1 cellular context compared by ENCODE assay signal in the genomic region with DNA sequence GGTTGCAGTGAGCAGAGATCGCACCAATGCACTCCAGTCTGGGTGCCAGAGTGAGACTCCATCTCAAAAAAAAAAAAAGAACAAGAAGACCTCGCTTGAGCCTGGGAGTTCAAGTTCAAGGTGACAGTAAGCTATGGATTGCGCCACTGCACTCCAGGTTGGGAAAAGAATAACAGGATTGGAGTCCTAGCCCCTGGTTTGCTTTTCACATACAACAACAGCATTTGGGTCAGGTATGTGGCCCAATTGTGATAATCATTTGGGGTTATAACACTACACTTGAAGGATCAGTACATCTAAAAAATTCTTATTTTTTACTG.
TF ChIP-seq lines count a peak whose summit lies in the region.

No MANE protein-coding gene starts in this region.

TF ChIP-seq in HepG2, 621 proteins besides CTCF, POLR2A, EP300 and RAD21 (continued from another document and continues in another):
- TF ChIP-seq, protein P1, sequence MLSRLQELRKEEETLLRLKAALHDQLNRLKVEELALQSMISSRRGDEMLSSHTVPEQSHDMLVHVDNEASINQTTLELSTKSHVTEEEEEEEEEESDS (CRISPR knock-in tag; IDR thresholded peaks at IDR 0.05; ENCODE audit: borderline replicate concordance), result no peak
- TF ChIP-seq ZNF207 (IDR thresholded peaks at IDR 0.05; ENCODE audit: borderline replicate concordance) (no peak), ZMYM4 (CRISPR knock-in tag; IDR thresholded peaks at IDR 0.05) (no peak), ZBTB20 (CRISPR knock-in tag; IDR thresholded peaks at IDR 0.05; ENCODE audit: borderline replicate concordance, low read depth) (peak; percentile 26; the same call in 1 of the 2 replicates), CHD4 (IDR thresholded peaks at IDR 0.05; ENCODE audit: borderline replicate concordance, low read length) (no peak), SMAD3 (CRISPR knock-in tag; IDR thresholded peaks at IDR 0.05) (0 out of 2 replicates have a peak, but pooled peaks have one; percentile 62), MAF1 (CRISPR knock-in tag; IDR thresholded peaks at IDR 0.05; ENCODE audit: borderline replicate concordance) (no peak), ZBTB1 (CRISPR knock-in tag; IDR thresholded peaks at IDR 0.05; ENCODE audit: borderline replicate concordance) (no peak), ZNF205 (CRISPR knock-in tag; IDR thresholded peaks at IDR 0.05) (peak; percentile 55; the same call in 1 of the 2 replicates), ZNF333 (CRISPR knock-in tag; IDR thresholded peaks at IDR 0.05; ENCODE audit: borderline replicate concordance) (no peak), ZNF569 (CRISPR knock-in tag; IDR thresholded peaks at IDR 0.05; ENCODE audit: borderline replicate concordance) (no peak), ZNF790 (CRISPR knock-in tag; IDR thresholded peaks at IDR 0.05; ENCODE audit: borderline replicate concordance) (no peak), ZNF562 (CRISPR knock-in tag; IDR thresholded peaks at IDR 0.05; ENCODE audit: borderline replicate concordance) (no peak), ZNF143 (CRISPR knock-in tag; IDR thresholded peaks at IDR 0.05) (no peak), NFATC3 (CRISPR knock-in tag; IDR thresholded peaks at IDR 0.05) (no peak), SP1 (IDR thresholded peaks at IDR 0.05) (no peak), SP1 (CRISPR knock-in tag; IDR thresholded peaks at IDR 0.05) (0 out of 2 replicates have a peak, but pooled peaks have one; percentile 45), KLF13 (CRISPR knock-in tag; IDR thresholded peaks at IDR 0.05) (no peak), ZNF709 (CRISPR knock-in tag; IDR thresholded peaks at IDR 0.05) (no peak), SOX5 (CRISPR knock-in tag; IDR thresholded peaks at IDR 0.05; ENCODE audit: borderline replicate concordance) (peak; percentile 65), SUZ12 (IDR thresholded peaks at IDR 0.05; ENCODE audit: low read depth, low read length) (no peak), DMAP1 (CRISPR knock-in tag; IDR thresholded peaks at IDR 0.05) (no peak), ETV5 (CRISPR knock-in tag; IDR thresholded peaks at IDR 0.05; ENCODE audit: borderline replicate concordance) (no peak), ZNF337 (CRISPR knock-in tag; IDR thresholded peaks at IDR 0.05; ENCODE audit: borderline replicate concordance, low read depth) (no peak), ZNF382 (CRISPR knock-in tag; IDR thresholded peaks at IDR 0.05; ENCODE audit: borderline replicate concordance) (no peak), NFYB (CRISPR knock-in tag; IDR thresholded peaks at IDR 0.05) (no peak), NFKB2 (CRISPR knock-in tag; IDR thresholded peaks at IDR 0.05; ENCODE audit: borderline replicate concordance) (no peak), ZNF547 (CRISPR knock-in tag; IDR thresholded peaks at IDR 0.05) (no peak), YEATS4 (CRISPR knock-in tag; IDR thresholded peaks at IDR 0.05; ENCODE audit: borderline replicate concordance) (no peak), KDM2A (CRISPR knock-in tag; IDR thresholded peaks at IDR 0.05; ENCODE audit: borderline replicate concordance, low read depth) (no peak), ZNF761 (CRISPR knock-in tag; conservative IDR thresholded peaks at IDR 0.05) (0 out of 2 replicates have a peak, but pooled peaks have one; percentile 2), SNRNP70 (IDR thresholded peaks at IDR 0.05; ENCODE audit: low read depth, low read length) (no peak), ZNF644 (CRISPR knock-in tag; IDR thresholded peaks at IDR 0.05; ENCODE audit: low read depth) (no peak), CEBPB (IDR thresholded peaks at IDR 0.05; ENCODE audit: borderline replicate concordance, low read depth, low read length) (peak; percentile 93), KLF9 (CRISPR knock-in tag; IDR thresholded peaks at IDR 0.05; ENCODE audit: low read depth) (peak; percentile 59; the same call in 1 of the 2 replicates), GABPA (IDR thresholded peaks at IDR 0.05; ENCODE audit: low read depth, low read length) (no peak), GABPA (CRISPR knock-in tag; IDR thresholded peaks at IDR 0.05; ENCODE audit: low read depth) (no peak), ZNF224 (CRISPR knock-in tag; IDR thresholded peaks at IDR 0.05) (no peak), ZFY (CRISPR knock-in tag; IDR thresholded peaks at IDR 0.05) (no peak), SNAPC2 (CRISPR knock-in tag; IDR thresholded peaks at IDR 0.05) (no peak), NCOA2 (CRISPR knock-in tag; IDR thresholded peaks at IDR 0.05) (0 out of 2 replicates have a peak, but pooled peaks have one; percentile 50), TBX3 (IDR thresholded peaks at IDR 0.05; ENCODE audit: borderline replicate concordance) (no peak), PLRG1 (conservative IDR thresholded peaks at IDR 0.05) (no peak), ZNF383 (CRISPR knock-in tag; IDR thresholded peaks at IDR 0.05; ENCODE audit: borderline replicate concordance) (no peak), ZNF720 (CRISPR knock-in tag; IDR thresholded peaks at IDR 0.05) (0 out of 2 replicates have a peak, but pooled peaks have one; percentile 59)
- TF ChIP-seq, protein P2, sequence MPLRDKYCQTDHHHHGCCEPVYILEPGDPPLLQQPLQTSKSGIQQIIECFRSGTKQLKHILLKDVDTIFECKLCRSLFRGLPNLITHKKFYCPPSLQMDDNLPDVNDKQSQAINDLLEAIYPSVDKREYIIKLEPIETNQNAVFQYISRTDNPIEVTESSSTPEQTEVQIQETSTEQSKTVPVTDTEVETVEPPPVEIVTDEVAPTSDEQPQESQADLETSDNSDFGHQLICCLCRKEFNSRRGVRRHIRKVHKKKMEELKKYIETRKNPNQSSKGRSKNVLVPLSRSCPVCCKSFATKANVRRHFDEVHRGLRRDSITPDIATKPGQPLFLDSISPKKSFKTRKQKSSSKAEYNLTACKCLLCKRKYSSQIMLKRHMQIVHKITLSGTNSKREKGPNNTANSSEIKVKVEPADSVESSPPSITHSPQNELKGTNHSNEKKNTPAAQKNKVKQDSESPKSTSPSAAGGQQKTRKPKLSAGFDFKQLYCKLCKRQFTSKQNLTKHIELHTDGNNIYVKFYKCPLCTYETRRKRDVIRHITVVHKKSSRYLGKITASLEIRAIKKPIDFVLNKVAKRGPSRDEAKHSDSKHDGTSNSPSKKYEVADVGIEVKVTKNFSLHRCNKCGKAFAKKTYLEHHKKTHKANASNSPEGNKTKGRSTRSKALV (CRISPR knock-in tag; IDR thresholded peaks at IDR 0.05), result no peak
- TF ChIP-seq, protein P3, sequence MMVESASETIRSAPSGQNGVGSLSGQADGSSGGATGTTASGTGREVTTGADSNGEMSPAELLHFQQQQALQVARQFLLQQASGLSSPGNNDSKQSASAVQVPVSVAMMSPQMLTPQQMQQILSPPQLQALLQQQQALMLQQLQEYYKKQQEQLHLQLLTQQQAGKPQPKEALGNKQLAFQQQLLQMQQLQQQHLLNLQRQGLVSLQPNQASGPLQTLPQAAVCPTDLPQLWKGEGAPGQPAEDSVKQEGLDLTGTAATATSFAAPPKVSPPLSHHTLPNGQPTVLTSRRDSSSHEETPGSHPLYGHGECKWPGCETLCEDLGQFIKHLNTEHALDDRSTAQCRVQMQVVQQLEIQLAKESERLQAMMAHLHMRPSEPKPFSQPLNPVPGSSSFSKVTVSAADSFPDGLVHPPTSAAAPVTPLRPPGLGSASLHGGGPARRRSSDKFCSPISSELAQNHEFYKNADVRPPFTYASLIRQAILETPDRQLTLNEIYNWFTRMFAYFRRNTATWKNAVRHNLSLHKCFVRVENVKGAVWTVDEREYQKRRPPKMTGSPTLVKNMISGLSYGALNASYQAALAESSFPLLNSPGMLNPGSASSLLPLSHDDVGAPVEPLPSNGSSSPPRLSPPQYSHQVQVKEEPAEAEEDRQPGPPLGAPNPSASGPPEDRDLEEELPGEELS (CRISPR knock-in tag; IDR thresholded peaks at IDR 0.05), result no peak; the same call in 1 of the 2 replicates
- TF ChIP-seq, protein P4, sequence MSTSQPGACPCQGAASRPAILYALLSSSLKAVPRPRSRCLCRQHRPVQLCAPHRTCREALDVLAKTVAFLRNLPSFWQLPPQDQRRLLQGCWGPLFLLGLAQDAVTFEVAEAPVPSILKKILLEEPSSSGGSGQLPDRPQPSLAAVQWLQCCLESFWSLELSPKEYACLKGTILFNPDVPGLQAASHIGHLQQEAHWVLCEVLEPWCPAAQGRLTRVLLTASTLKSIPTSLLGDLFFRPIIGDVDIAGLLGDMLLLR (CRISPR knock-in tag; IDR thresholded peaks at IDR 0.05), result no peak
- TF ChIP-seq, protein P5, sequence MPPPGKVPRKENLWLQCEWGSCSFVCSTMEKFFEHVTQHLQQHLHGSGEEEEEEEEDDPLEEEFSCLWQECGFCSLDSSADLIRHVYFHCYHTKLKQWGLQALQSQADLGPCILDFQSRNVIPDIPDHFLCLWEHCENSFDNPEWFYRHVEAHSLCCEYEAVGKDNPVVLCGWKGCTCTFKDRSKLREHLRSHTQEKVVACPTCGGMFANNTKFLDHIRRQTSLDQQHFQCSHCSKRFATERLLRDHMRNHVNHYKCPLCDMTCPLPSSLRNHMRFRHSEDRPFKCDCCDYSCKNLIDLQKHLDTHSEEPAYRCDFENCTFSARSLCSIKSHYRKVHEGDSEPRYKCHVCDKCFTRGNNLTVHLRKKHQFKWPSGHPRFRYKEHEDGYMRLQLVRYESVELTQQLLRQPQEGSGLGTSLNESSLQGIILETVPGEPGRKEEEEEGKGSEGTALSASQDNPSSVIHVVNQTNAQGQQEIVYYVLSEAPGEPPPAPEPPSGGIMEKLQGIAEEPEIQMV (CRISPR knock-in tag; IDR thresholded peaks at IDR 0.05; ENCODE audit: low read depth), result no peak
- TF ChIP-seq, protein P6, sequence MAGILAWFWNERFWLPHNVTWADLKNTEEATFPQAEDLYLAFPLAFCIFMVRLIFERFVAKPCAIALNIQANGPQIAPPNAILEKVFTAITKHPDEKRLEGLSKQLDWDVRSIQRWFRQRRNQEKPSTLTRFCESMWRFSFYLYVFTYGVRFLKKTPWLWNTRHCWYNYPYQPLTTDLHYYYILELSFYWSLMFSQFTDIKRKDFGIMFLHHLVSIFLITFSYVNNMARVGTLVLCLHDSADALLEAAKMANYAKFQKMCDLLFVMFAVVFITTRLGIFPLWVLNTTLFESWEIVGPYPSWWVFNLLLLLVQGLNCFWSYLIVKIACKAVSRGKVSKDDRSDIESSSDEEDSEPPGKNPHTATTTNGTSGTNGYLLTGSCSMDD (CRISPR knock-in tag; IDR thresholded peaks at IDR 0.05), result no peak
- TF ChIP-seq, protein P7, sequence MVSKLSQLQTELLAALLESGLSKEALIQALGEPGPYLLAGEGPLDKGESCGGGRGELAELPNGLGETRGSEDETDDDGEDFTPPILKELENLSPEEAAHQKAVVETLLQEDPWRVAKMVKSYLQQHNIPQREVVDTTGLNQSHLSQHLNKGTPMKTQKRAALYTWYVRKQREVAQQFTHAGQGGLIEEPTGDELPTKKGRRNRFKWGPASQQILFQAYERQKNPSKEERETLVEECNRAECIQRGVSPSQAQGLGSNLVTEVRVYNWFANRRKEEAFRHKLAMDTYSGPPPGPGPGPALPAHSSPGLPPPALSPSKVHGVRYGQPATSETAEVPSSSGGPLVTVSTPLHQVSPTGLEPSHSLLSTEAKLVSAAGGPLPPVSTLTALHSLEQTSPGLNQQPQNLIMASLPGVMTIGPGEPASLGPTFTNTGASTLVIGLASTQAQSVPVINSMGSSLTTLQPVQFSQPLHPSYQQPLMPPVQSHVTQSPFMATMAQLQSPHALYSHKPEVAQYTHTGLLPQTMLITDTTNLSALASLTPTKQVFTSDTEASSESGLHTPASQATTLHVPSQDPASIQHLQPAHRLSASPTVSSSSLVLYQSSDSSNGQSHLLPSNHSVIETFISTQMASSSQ (IDR thresholded peaks at IDR 0.05; ENCODE audit: low read depth), result peak; percentile 39; the same call in 1 of the 2 replicates
- TF ChIP-seq, protein P7 (CRISPR knock-in tag; IDR thresholded peaks at IDR 0.05; ENCODE audit: borderline replicate concordance), result no peak
- TF ChIP-seq, protein P8, sequence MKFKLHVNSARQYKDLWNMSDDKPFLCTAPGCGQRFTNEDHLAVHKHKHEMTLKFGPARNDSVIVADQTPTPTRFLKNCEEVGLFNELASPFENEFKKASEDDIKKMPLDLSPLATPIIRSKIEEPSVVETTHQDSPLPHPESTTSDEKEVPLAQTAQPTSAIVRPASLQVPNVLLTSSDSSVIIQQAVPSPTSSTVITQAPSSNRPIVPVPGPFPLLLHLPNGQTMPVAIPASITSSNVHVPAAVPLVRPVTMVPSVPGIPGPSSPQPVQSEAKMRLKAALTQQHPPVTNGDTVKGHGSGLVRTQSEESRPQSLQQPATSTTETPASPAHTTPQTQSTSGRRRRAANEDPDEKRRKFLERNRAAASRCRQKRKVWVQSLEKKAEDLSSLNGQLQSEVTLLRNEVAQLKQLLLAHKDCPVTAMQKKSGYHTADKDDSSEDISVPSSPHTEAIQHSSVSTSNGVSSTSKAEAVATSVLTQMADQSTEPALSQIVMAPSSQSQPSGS (CRISPR knock-in tag; IDR thresholded peaks at IDR 0.05), result peak; percentile 77
- TF ChIP-seq, protein P9, sequence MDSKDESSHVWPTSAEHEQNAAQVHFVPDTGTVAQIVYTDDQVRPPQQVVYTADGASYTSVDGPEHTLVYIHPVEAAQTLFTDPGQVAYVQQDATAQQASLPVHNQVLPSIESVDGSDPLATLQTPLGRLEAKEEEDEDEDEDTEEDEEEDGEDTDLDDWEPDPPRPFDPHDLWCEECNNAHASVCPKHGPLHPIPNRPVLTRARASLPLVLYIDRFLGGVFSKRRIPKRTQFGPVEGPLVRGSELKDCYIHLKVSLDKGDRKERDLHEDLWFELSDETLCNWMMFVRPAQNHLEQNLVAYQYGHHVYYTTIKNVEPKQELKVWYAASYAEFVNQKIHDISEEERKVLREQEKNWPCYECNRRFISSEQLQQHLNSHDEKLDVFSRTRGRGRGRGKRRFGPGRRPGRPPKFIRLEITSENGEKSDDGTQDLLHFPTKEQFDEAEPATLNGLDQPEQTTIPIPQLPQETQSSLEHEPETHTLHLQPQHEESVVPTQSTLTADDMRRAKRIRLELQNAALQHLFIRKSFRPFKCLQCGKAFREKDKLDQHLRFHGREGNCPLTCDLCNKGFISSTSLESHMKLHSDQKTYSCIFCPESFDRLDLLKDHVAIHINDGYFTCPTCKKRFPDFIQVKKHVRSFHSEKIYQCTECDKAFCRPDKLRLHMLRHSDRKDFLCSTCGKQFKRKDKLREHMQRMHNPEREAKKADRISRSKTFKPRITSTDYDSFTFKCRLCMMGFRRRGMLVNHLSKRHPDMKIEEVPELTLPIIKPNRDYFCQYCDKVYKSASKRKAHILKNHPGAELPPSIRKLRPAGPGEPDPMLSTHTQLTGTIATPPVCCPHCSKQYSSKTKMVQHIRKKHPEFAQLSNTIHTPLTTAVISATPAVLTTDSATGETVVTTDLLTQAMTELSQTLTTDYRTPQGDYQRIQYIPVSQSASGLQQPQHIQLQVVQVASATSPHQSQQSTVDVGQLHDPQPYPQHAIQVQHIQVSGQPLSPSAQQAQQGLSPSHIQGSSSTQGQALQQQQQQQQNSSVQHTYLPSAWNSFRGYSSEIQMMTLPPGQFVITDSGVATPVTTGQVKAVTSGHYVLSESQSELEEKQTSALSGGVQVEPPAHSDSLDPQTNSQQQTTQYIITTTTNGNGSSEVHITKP (CRISPR knock-in tag; IDR thresholded peaks at IDR 0.05; ENCODE audit: low read depth), result no peak
